8 cellular contexts compared by ENCODE assay signal in genomic region chr1:88608139-88608943, GRCh38.
DNase-seq lines count a peak whose midpoint lies in the region; ATAC-seq and TF ChIP-seq lines count a peak whose summit lies in the region.

No MANE protein-coding gene starts in this region.

- no TSS peak for BruUV-seq in A673 (replicated peaks; lab: Mats Ljungman, UMichigan)

- H3K27me3 ChIP-seq in A673 (replicated peaks; ENCODE audit: insufficient read depth, low read depth, low read length, poor library complexity): no peaks in the 10 kb centered on the region

- H3K9me3 ChIP-seq in A673 (ENCODE audit: low read depth, low read length, poor library complexity, severe bottlenecking): no peaks in the 10 kb centered on the region

- POLR2A ChIA-PET in A673 (lab: Charles Lee; ENCODE audit: low non-redundant PET): no interaction called here

- ATAC-seq in HG02973 (IDR thresholded peaks at IDR 0.05; ENCODE audit: unreplicated experiment): peak; percentile 71

- no peaks in the 10 kb centered on the region for H3K36me3 ChIP-seq in A673 (ENCODE audit: insufficient read depth, low read length, poor library complexity, severe bottlenecking)

- DNase-seq in A673 (ENCODE audit: low spot score) (peak; percentile 49), NCI-H82 treated with DMSO at 0.1 percent for 48 hours (lab: John Stamatoyannopoulos, UW; ENCODE audit: unreplicated experiment) (peak; percentile 44), dedifferentiated amniotic fluid mesenchymal stem cell (ENCODE audit: extremely low spot score) (peak; percentile 22), renal cortical epithelial cell (ENCODE audit: low read depth) (peak; percentile 44), NCI-H128 (lab: John Stamatoyannopoulos, UW; ENCODE audit: unreplicated experiment) (no peak)
- no peak for DNase-seq in stimulated activated CD4-positive, alpha-beta T cell treated with anti-CD3 and anti-CD28 coated beads, Interleukin-4, amount 100 ng/mL, for 4 hours

- CTCF ChIA-PET in A673 (lab: Charles Lee): no interaction called here

- peak; percentile 80 for TF ChIP-seq CTCF in A673 (conservative IDR thresholded peaks at IDR 0.05; ENCODE audit: low read depth, low read length)
- peak; percentile 55; the same call in 1 of the 2 replicates for TF ChIP-seq CTCF in GM12874 (IDR thresholded peaks at IDR 0.05; ENCODE audit: insufficient read depth, low read depth, low read length)

- no peak overlapping the region for H3K4me3 ChIP-seq in A673 (ENCODE audit: low read depth, low read length, poor library complexity, severe bottlenecking)

- no peaks in the 10 kb centered on the region for H3K4me1 ChIP-seq in A673 (ENCODE audit: insufficient read depth, low read length, poor library complexity, severe bottlenecking)

- H3K27ac ChIP-seq in A673 (ENCODE audit: low read depth, low read length, poor library complexity, severe bottlenecking): no peak overlapping the region

- intact Hi-C loops in A673 (cut with micrococcal nuclease; ENCODE audit: unreplicated experiment): loop anchor here (5.0 kb wide), 1 partner anchor 269 kb away; no protein-coding TSS in a partner anchor

Comparison
In these comparisons a context has a peak if more than half of its experiments do, and no peak if none do; other contexts are left out.
1. DNase-seq: peak in A673 (single experiment), NCI-H82 treated with DMSO at 0.1 percent for 48 hours (single experiment), dedifferentiated amniotic fluid mesenchymal stem cell (single experiment) and renal cortical epithelial cell (single experiment); none in stimulated activated CD4-positive, alpha-beta T cell treated with anti-CD3 and anti-CD28 coated beads, Interleukin-4, amount 100 ng/mL, for 4 hours (0 of 2) and NCI-H128 (single experiment).